Comparison of ENCODE assay signal across 1 cellular context in genomic region chrX:49133759-49134158, GRCh38.
TF ChIP-seq lines count a peak whose summit lies in the region.

No MANE protein-coding gene starts in this region.

TF ChIP-seq in K562, 482 proteins besides CTCF, POLR2A, EP300 and RAD21:
- no peak for TF ChIP-seq SMAD4 (CRISPR knock-in tag; conservative IDR thresholded peaks at IDR 0.05)
- TF ChIP-seq ZNF445 (CRISPR knock-in tag; IDR thresholded peaks at IDR 0.05; ENCODE audit: low read depth): no peak
- TF ChIP-seq FOXK2 (conservative IDR thresholded peaks at IDR 0.05 in 1 of 2, IDR thresholded peaks at IDR 0.05 in 1 of 2; ENCODE audit: low read depth in 2 of 2): no peak
- 0 out of 2 replicates have a peak, but pooled peaks have one; percentile 32 for TF ChIP-seq SUPT5H (IDR thresholded peaks at IDR 0.05)
